Comparison of ENCODE assay signal across 1 cellular context in the genomic region with DNA sequence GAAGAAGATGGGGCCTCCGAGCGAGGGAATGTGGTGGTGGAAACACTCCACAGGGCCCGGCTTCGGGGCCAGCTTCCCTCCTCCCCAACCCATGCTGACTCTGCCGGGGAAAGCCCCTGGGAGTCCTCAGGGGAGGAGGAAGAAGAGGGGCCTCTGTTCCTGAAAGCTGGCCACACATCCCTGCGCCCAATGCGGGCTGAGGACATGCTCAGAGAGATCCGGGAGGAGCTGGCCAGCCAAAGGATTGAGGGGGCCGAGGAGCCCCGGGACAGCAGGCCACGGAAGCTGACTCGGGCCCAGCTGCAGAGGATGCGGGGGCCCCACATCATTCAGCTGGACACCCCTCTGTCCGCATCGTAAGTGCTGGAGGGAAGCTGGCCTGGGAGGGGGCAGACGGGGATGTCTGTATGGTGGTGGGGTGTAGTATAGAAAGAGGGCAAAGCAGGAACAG.
TF ChIP-seq lines count a peak whose summit lies in the region.

No MANE protein-coding gene starts in this region.

TF ChIP-seq in SK-N-SH, 30 proteins besides CTCF, POLR2A, EP300 and RAD21 (continued from another document):
- TF ChIP-seq, protein P1, sequence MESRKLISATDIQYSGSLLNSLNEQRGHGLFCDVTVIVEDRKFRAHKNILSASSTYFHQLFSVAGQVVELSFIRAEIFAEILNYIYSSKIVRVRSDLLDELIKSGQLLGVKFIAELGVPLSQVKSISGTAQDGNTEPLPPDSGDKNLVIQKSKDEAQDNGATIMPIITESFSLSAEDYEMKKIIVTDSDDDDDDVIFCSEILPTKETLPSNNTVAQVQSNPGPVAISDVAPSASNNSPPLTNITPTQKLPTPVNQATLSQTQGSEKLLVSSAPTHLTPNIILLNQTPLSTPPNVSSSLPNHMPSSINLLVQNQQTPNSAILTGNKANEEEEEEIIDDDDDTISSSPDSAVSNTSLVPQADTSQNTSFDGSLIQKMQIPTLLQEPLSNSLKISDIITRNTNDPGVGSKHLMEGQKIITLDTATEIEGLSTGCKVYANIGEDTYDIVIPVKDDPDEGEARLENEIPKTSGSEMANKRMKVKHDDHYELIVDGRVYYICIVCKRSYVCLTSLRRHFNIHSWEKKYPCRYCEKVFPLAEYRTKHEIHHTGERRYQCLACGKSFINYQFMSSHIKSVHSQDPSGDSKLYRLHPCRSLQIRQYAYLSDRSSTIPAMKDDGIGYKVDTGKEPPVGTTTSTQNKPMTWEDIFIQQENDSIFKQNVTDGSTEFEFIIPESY (IDR thresholded peaks at IDR 0.05; ENCODE audit: borderline replicate concordance, low read depth), result no peak
TF ChIP-seq in SK-N-SH: peak in this region for 0.
